In the genomic region with DNA sequence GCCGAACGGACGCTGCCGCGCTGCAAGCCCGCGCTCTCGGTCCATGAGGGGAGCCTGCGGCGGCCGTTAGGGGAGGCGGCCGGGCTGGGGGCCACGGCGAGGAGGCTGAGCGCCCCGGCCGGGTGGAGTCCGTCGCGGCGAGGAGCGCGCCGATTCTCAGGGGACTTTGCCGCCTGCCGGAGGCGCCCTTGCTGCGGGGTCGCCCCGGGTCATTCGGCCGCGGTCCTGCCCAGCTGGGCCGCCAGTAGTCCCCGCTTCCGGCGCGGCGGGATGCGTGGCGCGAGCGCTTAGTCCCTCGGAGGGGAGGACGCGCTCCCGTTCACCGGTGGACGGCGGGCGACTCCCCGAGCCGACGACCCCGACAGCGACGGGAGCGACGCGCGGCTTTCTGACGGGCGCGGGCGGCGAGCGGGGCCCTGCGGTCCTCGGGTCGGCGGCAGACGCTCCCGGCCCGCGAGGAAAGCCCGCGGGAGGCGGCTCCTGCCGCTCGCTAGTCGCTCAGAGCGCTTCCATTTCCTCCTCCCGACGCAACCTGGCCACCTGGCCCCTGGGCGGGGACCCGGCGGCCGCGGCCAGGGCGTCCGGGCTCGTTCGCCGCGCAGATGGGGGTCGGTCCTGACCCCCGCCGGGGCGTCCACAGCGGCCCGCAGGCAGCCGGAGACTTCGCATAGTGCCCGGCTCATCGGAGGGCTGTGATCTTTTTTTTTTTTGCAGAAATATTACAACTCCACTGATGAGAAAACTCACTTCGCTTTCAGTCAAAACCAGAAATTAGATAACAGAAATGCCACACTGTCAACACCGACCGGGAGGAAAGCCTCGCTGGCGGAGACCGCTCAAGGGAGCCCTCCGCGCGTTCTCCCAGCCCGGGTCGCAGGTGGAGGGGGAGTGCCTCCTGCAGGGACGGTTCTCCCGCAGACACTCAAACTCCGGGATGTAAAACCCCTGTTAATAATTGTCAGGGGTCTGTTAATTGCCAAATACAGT, we compare ENCODE assay signal across 8 cellular contexts. TPM values are rescaled to one million over a fixed set of nuclear protein-coding genes. Genes with fewer than 3 reads are reported as not detected.
DNase-seq lines count a peak whose midpoint lies in the region; ATAC-seq, FAIRE-seq and TF ChIP-seq lines count a peak whose summit lies in the region.

No MANE protein-coding gene starts in this region.

- H3K4me2 ChIP-seq in DND-41 (ENCODE audit: insufficient read depth, low read length) (peak overlapping the region; percentile 92), PC-9 (peak overlapping the region; percentile 87), astrocyte (ENCODE audit: low read length) (peak overlapping the region; percentile 86), smooth muscle cell (peak overlapping the region; percentile 94)

- POLR2A ChIA-PET in PC-9 (lab: Charles Lee; ENCODE audit: unreplicated experiment) = interaction anchor here (0.6 kb wide), 1 partner anchor 23 kb away, joined by 4 read pairs; no protein-coding TSS in a partner anchor

- H3K4me3 ChIP-seq in DND-41 (ENCODE audit: low read depth in 1 of 2, low read length in 2 of 2) = peak overlapping the region; percentile 45 to 68; a peak in 3 of 4 replicates
- peak overlapping the region; percentile 85 for H3K4me3 ChIP-seq in PC-9
- peak overlapping the region; percentile 64 for H3K4me3 ChIP-seq in astrocyte (ENCODE audit: insufficient read depth, low read depth, low read length)
- peak overlapping the region; percentile 71 for H3K4me3 ChIP-seq in iPS-18a (ENCODE audit: low read length)
- H3K4me3 ChIP-seq in smooth muscle cell = peak overlapping the region; percentile 83

- peaks cover 42% of the 10 kb centered on the region for H3K4me1 ChIP-seq in DND-41 (ENCODE audit: insufficient read depth, low read length)
- H3K4me1 ChIP-seq in PC-9 (replicated peaks; ENCODE audit: insufficient read depth) = peaks cover 15% of the 10 kb centered on the region
- H3K4me1 ChIP-seq in astrocyte (ENCODE audit: insufficient read depth, low read length) = peaks cover 3% of the 10 kb centered on the region
- peaks cover 10% of the 10 kb centered on the region for H3K4me1 ChIP-seq in iPS-18a (ENCODE audit: control insufficient read depth, low read depth, low read length)
- H3K4me1 ChIP-seq in smooth muscle cell (ENCODE audit: low read depth) = peaks cover 5% of the 10 kb centered on the region

- BruUV-seq in PC-9 (replicated peaks; lab: Mats Ljungman, UMichigan) = TSS peak; percentile 44

- H3K36me3 ChIP-seq in DND-41 (ENCODE audit: insufficient read depth, low read length) (peaks cover 19% of the 10 kb centered on the region), PC-9 (ENCODE audit: low read depth) (0 out of 2 replicates have a peak, but pooled peaks cover 3% of the 10 kb centered on the region), astrocyte (ENCODE audit: insufficient read depth, low read length) (no peaks in the 10 kb centered on the region), iPS-18a (ENCODE audit: control insufficient read depth, low read depth, low read length) (no peaks in the 10 kb centered on the region), smooth muscle cell (ENCODE audit: low read depth) (no peaks in the 10 kb centered on the region)

- peak overlapping the region; percentile 89 for H3K27ac Mint-ChIP-seq in astrocyte (ENCODE audit: unreplicated experiment)

- CTCF ChIA-PET in PC-9 (lab: Charles Lee) = interaction anchor here (0.7 kb wide), 1 partner anchor 107 kb away, joined by 6 read pairs; no protein-coding TSS in a partner anchor

- H3K9me2 ChIP-seq in PC-9 (ENCODE audit: insufficient read depth) = no peaks in the 10 kb centered on the region

- intact Hi-C loops in PC-9 (cut with micrococcal nuclease; ENCODE audit: unreplicated experiment) = loop anchor here (2.0 kb wide), 2 partner anchors 78 to 96 kb away; no protein-coding TSS in a partner anchor

- H3K27ac ChIP-seq in DND-41 (ENCODE audit: low read length) (peak overlapping the region; percentile 87), PC-9 (0 out of 2 replicates have a peak overlapping the region, but pooled peaks have one; percentile 12), astrocyte (ENCODE audit: low read depth, low read length) (peak overlapping the region; percentile 75), iPS-18a (ENCODE audit: low read length) (no peak overlapping the region), smooth muscle cell (ENCODE audit: low read depth) (peak overlapping the region; percentile 97)

- H3K4me1 Mint-ChIP-seq in astrocyte (ENCODE audit: low read depth, unreplicated experiment) = no peaks in the 10 kb centered on the region

- no peak for FAIRE-seq in astrocyte (lab: Jason Lieb, UNC)

- DNase-seq in DND-41 (peak; percentile 58), PC-9 (no peak), astrocyte (ENCODE audit: low read depth) (peak; percentile 16), smooth muscle cell (lab: John Stamatoyannopoulos, UW; ENCODE audit: unreplicated experiment) (no peak), RKO (ENCODE audit: low spot score) (no peak)

- H4K20me1 ChIP-seq in DND-41 (ENCODE audit: insufficient read depth, low read length) (peaks cover 23% of the 10 kb centered on the region), PC-9 (ENCODE audit: insufficient read depth) (no peaks in the 10 kb centered on the region), astrocyte (ENCODE audit: insufficient read depth, low read length) (peaks cover 3% of the 10 kb centered on the region), smooth muscle cell (ENCODE audit: low read depth) (peaks cover 5% of the 10 kb centered on the region)

- H2AFZ ChIP-seq in DND-41 (ENCODE audit: low read depth, low read length) (peak overlapping the region; percentile 83), PC-9 (peak overlapping the region; percentile 80), astrocyte (ENCODE audit: low read depth, low read length) (peak overlapping the region; percentile 75), smooth muscle cell (ENCODE audit: low read depth) (peak overlapping the region; percentile 65)

- H3K9me3 ChIP-seq in DND-41 (ENCODE audit: insufficient read depth, low read length, severe bottlenecking) (peaks cover 3% of the 10 kb centered on the region), PC-9 (ENCODE audit: insufficient read depth, low read depth) (no peaks in the 10 kb centered on the region), astrocyte (ENCODE audit: insufficient read depth, low read depth, low read length) (no peaks in the 10 kb centered on the region), iPS-18a (ENCODE audit: control insufficient read depth, low read depth, low read length) (no peaks in the 10 kb centered on the region), smooth muscle cell (replicated peaks; ENCODE audit: low read depth) (no peaks in the 10 kb centered on the region)

- ATAC-seq in DND-41 (ENCODE audit: insufficient read depth, low read depth) (peak; percentile 25), GM19328 (IDR thresholded peaks at IDR 0.05; ENCODE audit: unreplicated experiment) (peak; percentile 19), HG03378 (IDR thresholded peaks at IDR 0.05; ENCODE audit: unreplicated experiment) (peak; percentile 17)

- peak; percentile 29 for TF ChIP-seq CTCF in DND-41 (IDR thresholded peaks at IDR 0.05; ENCODE audit: borderline replicate concordance, extremely low read depth, low read length, poor library complexity, severe bottlenecking)
- no peak for TF ChIP-seq CTCF in PC-9 (conservative IDR thresholded peaks at IDR 0.05)
- no peak for TF ChIP-seq CTCF in astrocyte (IDR thresholded peaks at IDR 0.05; ENCODE audit: insufficient read depth, low read depth, low read length)
- peak; percentile 8 for TF ChIP-seq CTCF in smooth muscle cell (IDR thresholded peaks at IDR 0.05; ENCODE audit: borderline replicate concordance, insufficient read depth, poor library complexity, severe bottlenecking)

- peak overlapping the region; percentile 95 for H3K9ac ChIP-seq in DND-41 (ENCODE audit: low read depth, low read length)
- peak overlapping the region; percentile 97 for H3K9ac ChIP-seq in astrocyte (ENCODE audit: low read length)
- peak overlapping the region; percentile 46 for H3K9ac ChIP-seq in iPS-18a (ENCODE audit: low read length)
- peak overlapping the region; percentile 98 for H3K9ac ChIP-seq in smooth muscle cell (ENCODE audit: low read depth)

- H3K4me3 Mint-ChIP-seq in astrocyte (ENCODE audit: unreplicated experiment) = peak overlapping the region; percentile 90

- H3K79me2 ChIP-seq in DND-41 (ENCODE audit: insufficient read depth, low read length) (peaks cover 42% of the 10 kb centered on the region), PC-9 (ENCODE audit: low read depth) (peaks cover 27% of the 10 kb centered on the region), astrocyte (ENCODE audit: insufficient read depth, low read length) (peaks cover 28% of the 10 kb centered on the region), smooth muscle cell (ENCODE audit: low read depth) (peaks cover 33% of the 10 kb centered on the region)

- H3K27me3 ChIP-seq in DND-41 (ENCODE audit: insufficient read depth, low read length, poor library complexity) = no peaks in the 10 kb centered on the region
- no peaks in the 10 kb centered on the region for H3K27me3 ChIP-seq in PC-9 (ENCODE audit: insufficient read depth, low read depth)
- peaks cover 12% of the 10 kb centered on the region for H3K27me3 ChIP-seq in astrocyte (ENCODE audit: insufficient read depth, low read length)
- H3K27me3 ChIP-seq in iPS-18a (ENCODE audit: control insufficient read depth, insufficient read depth, low read length) = peaks cover 30% of the 10 kb centered on the region
- H3K27me3 ChIP-seq in smooth muscle cell (ENCODE audit: low read depth) = no peaks in the 10 kb centered on the region

- peaks cover 16% of the 10 kb centered on the region for H3K27me3 Mint-ChIP-seq in astrocyte (ENCODE audit: low read depth, unreplicated experiment)

- peaks cover 9% of the 10 kb centered on the region for H3K36me3 Mint-ChIP-seq in astrocyte (ENCODE audit: low read depth, unreplicated experiment)

- WGBS in smooth muscle cell (ENCODE audit: low lambda C conversion rate) = 2% methylated on average over 81 of the region's 120 CpGs

- peaks cover 2% of the 10 kb centered on the region for H3K9me3 Mint-ChIP-seq in astrocyte (ENCODE audit: unreplicated experiment)

- H3F3A ChIP-seq in PC-9 (ENCODE audit: insufficient read depth, low read depth) = no peaks in the 10 kb centered on the region
- no peaks in the 10 kb centered on the region for H3F3A ChIP-seq in smooth muscle cell (ENCODE audit: low read depth)

RNA-seq across cellular contexts. Expression of a gene that starts 0.6 kb away (rescaled TPM):
- total RNA-seq in PC-9 (2021) = 9.1 and 13.5 TPM in 2 replicates
- 18.3 and 20.5 TPM in 2 replicates for total RNA-seq in astrocyte
- 22.5 and 24.1 TPM in 2 replicates for total RNA-seq in smooth muscle cell
- polyA plus RNA-seq in smooth muscle cell = 6.2 and 8.4 TPM in 2 replicates

RNA-seq across cellular contexts. Expression of a gene that starts 57.0 kb away (rescaled TPM):
- total RNA-seq in PC-9 (2021) (26.8 and 27.9 TPM in 2 replicates), astrocyte (6.7 and 8.3 TPM in 2 replicates), smooth muscle cell (6.1 and 6.2 TPM in 2 replicates)
- polyA plus RNA-seq in smooth muscle cell = 3.4 and 4.2 TPM in 2 replicates

Comparison
In these comparisons a context has a peak if more than half of its experiments do, and no peak if none do; other contexts are left out.
1. DNase-seq: peak in DND-41 (single experiment) and astrocyte (single experiment); none in PC-9 (0 of 2), smooth muscle cell (single experiment) and RKO (single experiment).
2. H3K9ac ChIP-seq: peak in every context shown above with its lines; median percentile 98 in smooth muscle cell; 97 in astrocyte; 95 in DND-41; 46 in iPS-18a.
3. CTCF ChIP-seq: peak in DND-41 (single experiment) and smooth muscle cell (single experiment); none in PC-9 (single experiment) and astrocyte (single experiment).
4. Peak in every context shown above with its lines, with median percentiles within 50 percentile points of each other: ATAC-seq, H2AFZ ChIP-seq, H3K4me2 ChIP-seq and H3K4me3 ChIP-seq.